Comparison of ENCODE assay signal across 1 cellular context in genomic region chr20:62776035-62776691, GRCh38.
TF ChIP-seq lines count a peak whose summit lies in the region.

No MANE protein-coding gene starts in this region.

TF ChIP-seq in H1, 55 proteins besides CTCF, POLR2A, EP300 and RAD21:
- TF ChIP-seq POLR2AphosphoS5 (IDR thresholded peaks at IDR 0.05; ENCODE audit: low read depth, low read length) (no peak), EGR1 (IDR thresholded peaks at IDR 0.05; ENCODE audit: borderline replicate concordance, low read depth, low read length) (no peak), HDAC2 (IDR thresholded peaks at IDR 0.05; ENCODE audit: borderline replicate concordance in 1 of 2, low read depth in 2 of 2, low read length in 2 of 2) (no peak), SIRT6 (IDR thresholded peaks at IDR 0.05; ENCODE audit: low read length) (no peak), GTF2F1 (IDR thresholded peaks at IDR 0.05; ENCODE audit: borderline replicate concordance, low read depth, low read length) (no peak), SIX5 (IDR thresholded peaks at IDR 0.05; ENCODE audit: low read depth, low read length) (no peak), GABPA (IDR thresholded peaks at IDR 0.05; ENCODE audit: borderline replicate concordance, insufficient read depth, low read length) (no peak), TAF1 (IDR thresholded peaks at IDR 0.05; ENCODE audit: low read depth, low read length) (no peak), NRF1 (IDR thresholded peaks at IDR 0.05; ENCODE audit: low read depth, low read length) (no peak), CHD1 (IDR thresholded peaks at IDR 0.05; ENCODE audit: low read depth, low read length) (no peak), EZH2 (IDR thresholded peaks at IDR 0.05; ENCODE audit: low read depth, low read length, severe bottlenecking) (no peak), TBP (IDR thresholded peaks at IDR 0.05; ENCODE audit: low read depth, low read length) (no peak)
